In the genomic region with DNA sequence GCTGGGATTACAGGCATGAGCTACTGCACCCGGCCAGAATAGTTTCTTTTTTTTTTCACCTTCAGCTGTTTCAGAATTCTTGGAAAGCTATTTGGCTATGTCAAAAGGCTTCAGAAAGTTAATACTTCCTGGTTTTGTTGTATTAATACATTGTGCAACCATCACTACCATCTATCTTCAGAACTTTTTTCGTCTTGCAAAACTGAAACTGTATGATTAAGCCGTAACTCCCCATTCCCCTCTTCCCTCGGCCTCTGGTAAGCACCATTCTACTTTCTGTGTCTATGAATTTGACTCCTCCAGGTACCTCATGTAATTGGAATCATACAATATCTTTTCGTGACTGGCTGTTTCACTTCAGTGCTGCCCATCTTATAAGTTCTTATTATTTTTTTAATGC, we compare ENCODE assay signal across 22 cellular contexts. TPM values are rescaled to one million over a fixed set of nuclear protein-coding genes. Genes with fewer than 3 reads are reported as not detected.
"Had no signal": no experiment of that assay in that cellular context is flagged by ENCODE, and none has a peak within 500 bp of the region (broad histone marks: within the 10 kb centered on the region; RNA-seq: fewer than 3 reads in every experiment).

No MANE protein-coding gene starts in this region.

- ATAC-seq: activated T-cell treated with anti-CD3 and anti-CD28 coated beads, Interleukin-2, amount 50 U/mL, for 72 hours; gastrocnemius medialis; mucosa of descending colon; sciatic nerve; stimulated activated effector memory CD8-positive, alpha-beta T cell treated with anti-CD3 and anti-CD28 coated beads, Interleukin-12 subunit alpha, Interleukin-12 subunit beta, amount 100 ng/mL, for 72 hours had no signal

- H3K27me3 ChIP-seq: breast epithelium, neural progenitor cell, stomach had no signal

- H3K27ac ChIP-seq: breast epithelium, coronary artery, gastrocnemius medialis, left ventricle myocardium inferior, neural progenitor cell, stomach had no signal

- H3K4me3 Mint-ChIP-seq: activated B cell treated with CpG ODN at 0.5 μM for 24 hours; activated CD4-positive, alpha-beta T cell treated with anti-CD3 and anti-CD28 coated beads, Interleukin-2, amount 10 ng/mL, durations not matched to agents 24 days and 14 days; activated T-cell treated with anti-CD3 and anti-CD28 coated beads, Interleukin-2, amount 50 U/mL, for 72 hours; neural progenitor cell; stimulated activated effector memory CD8-positive, alpha-beta T cell treated with anti-CD3 and anti-CD28 coated beads, Interleukin-12 subunit alpha, Interleukin-12 subunit beta, amount 100 ng/mL, for 72 hours; T-helper 2 cell treated with Interferon-gamma antibody and Interleukin-4, amounts not matched to agents 5 μg/mL and 100 μg/mL, for 36 hours had no signal

- H3K27ac Mint-ChIP-seq: activated B cell treated with CpG ODN at 0.5 μM for 24 hours; activated CD4-positive, alpha-beta T cell treated with anti-CD3 and anti-CD28 coated beads, Interleukin-2, amount 10 ng/mL, durations not matched to agents 24 days and 14 days; activated T-cell treated with anti-CD3 and anti-CD28 coated beads, Interleukin-2, amount 50 U/mL, for 72 hours; naive B cell; stimulated activated effector memory CD8-positive, alpha-beta T cell treated with anti-CD3 and anti-CD28 coated beads, Interleukin-12 subunit alpha, Interleukin-12 subunit beta, amount 100 ng/mL, for 72 hours; T-helper 2 cell treated with Interferon-gamma antibody and Interleukin-4, amounts not matched to agents 5 μg/mL and 100 μg/mL, for 36 hours had no signal

- H3K36me3 Mint-ChIP-seq: stimulated activated effector memory CD8-positive, alpha-beta T cell treated with anti-CD3 and anti-CD28 coated beads, Interleukin-12 subunit alpha, Interleukin-12 subunit beta, amount 100 ng/mL, for 72 hours had no signal

- H3K4me1 Mint-ChIP-seq: activated B cell treated with CpG ODN at 0.5 μM for 24 hours; activated CD4-positive, alpha-beta T cell treated with anti-CD3 and anti-CD28 coated beads, Interleukin-2, amount 10 ng/mL, durations not matched to agents 24 days and 14 days; naive B cell; stimulated activated effector memory CD8-positive, alpha-beta T cell treated with anti-CD3 and anti-CD28 coated beads, Interleukin-12 subunit alpha, Interleukin-12 subunit beta, amount 100 ng/mL, for 72 hours had no signal

- DNase-seq: activated B cell treated with CpG ODN at 0.5 μM for 24 hours; activated CD4-positive, alpha-beta T cell treated with anti-CD3 and anti-CD28 coated beads, Interleukin-2, amount 10 ng/mL, durations not matched to agents 24 days and 14 days; activated effector memory CD4-positive, alpha-beta T cell treated with anti-CD3 and anti-CD28 coated beads, Interleukin-2, amount 50 U/mL, for 16 hours; activated naive CD4-positive, alpha-beta T cell treated with anti-CD3 and anti-CD28 coated beads, Interleukin-2, amount 50 U/mL, for 16 hours; activated T-cell treated with anti-CD3 and anti-CD28 coated beads, Interleukin-2, amount 50 U/mL, for 72 hours; erythroblast; gastrocnemius medialis; head of caudate nucleus; kidney; left ventricle myocardium inferior; mucosa of descending colon; naive B cell; stimulated activated CD4-positive, alpha-beta T cell treated with anti-CD3 and anti-CD28 coated beads, Interleukin-4, amount 100 ng/mL, for 24 hours; stomach had no signal

- H3K4me1 ChIP-seq: breast epithelium, gastrocnemius medialis, left ventricle myocardium inferior, neural progenitor cell had no signal

- H3K4me3 ChIP-seq: breast epithelium, coronary artery, gastrocnemius medialis, left ventricle myocardium inferior, mucosa of descending colon, neural progenitor cell, stomach had no signal

- H3K36me3 ChIP-seq: breast epithelium, gastrocnemius medialis, left ventricle myocardium inferior, neural progenitor cell, stomach had no signal

RNA-seq across cellular contexts. Expression of gene NOX5, which starts 5.1 kb away (rescaled TPM):
- total RNA-seq: activated CD4-positive, alpha-beta T cell treated with anti-CD3 and anti-CD28 coated beads, Interleukin-2, amount 10 ng/mL, durations not matched to agents 24 days and 14 days; activated T-cell treated with anti-CD3 and anti-CD28 coated beads, Interleukin-2, amount 50 U/mL, for 72 hours; gastrocnemius medialis; left ventricle myocardium inferior; osteocyte; temporal lobe had no signal
